1 cellular context compared by ENCODE assay signal in genomic region chr6:26250806-26251075, GRCh38.
TF ChIP-seq lines count a peak whose summit lies in the region.

No MANE protein-coding gene starts in this region.

TF ChIP-seq in GM12878, 131 proteins besides CTCF, POLR2A, EP300 and RAD21 (continued from another document):
- TF ChIP-seq E2F4 (IDR thresholded peaks at IDR 0.05; ENCODE audit: low read depth, low read length) = peak; percentile 92
- no peak for TF ChIP-seq EZH2 (IDR thresholded peaks at IDR 0.05; ENCODE audit: borderline replicate concordance, control insufficient read depth, low read depth, low read length)
- TF ChIP-seq SIN3A (IDR thresholded peaks at IDR 0.05; ENCODE audit: low read depth, low read length) = peak; percentile 96
